ENCODE assay signal across 16 cellular contexts in the genomic region with DNA sequence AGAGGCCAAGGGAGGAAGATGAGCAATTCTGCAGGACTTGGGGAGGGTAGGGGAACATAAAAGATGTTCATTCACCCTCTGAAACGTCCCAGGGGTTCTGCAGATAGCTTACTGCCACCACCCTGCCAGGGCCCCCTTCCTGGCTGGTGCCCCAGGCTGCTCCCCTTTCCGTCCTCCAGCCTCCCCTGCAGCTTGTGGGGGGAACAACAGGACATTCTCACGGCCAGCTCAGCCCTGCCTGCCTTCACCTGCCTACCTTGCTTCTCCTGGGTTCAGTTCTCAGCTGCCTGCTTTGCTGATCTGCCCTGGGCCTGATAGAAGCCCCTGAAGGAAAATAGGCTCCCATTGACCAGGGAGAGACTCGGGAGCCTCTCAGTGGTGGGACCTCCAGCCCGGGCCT.
DNase-seq lines count a peak whose midpoint lies in the region; ATAC-seq and TF ChIP-seq lines count a peak whose summit lies in the region.
"Had no signal": no experiment of that assay in that cellular context is flagged by ENCODE, and none has a peak within 500 bp of the region (broad histone marks: within the 10 kb centered on the region; RNA-seq: fewer than 3 reads in every experiment).

No MANE protein-coding gene starts in this region.

- H3K4me3 ChIP-seq in H7 (ENCODE audit: insufficient read depth, low read depth, low read length) (no peak overlapping the region), WERI-Rb-1 (ENCODE audit: low read depth, low read length) (no peak overlapping the region), left lung (no peak overlapping the region)
- H3K4me3 ChIP-seq: BLaER1, MG63, Peyer's patch had no signal

- ATAC-seq in left lung = no peak

- H3K9me3 ChIP-seq in WERI-Rb-1 (ENCODE audit: severe bottlenecking) (no peaks in the 10 kb centered on the region), left lung (no peaks in the 10 kb centered on the region)
- H3K9me3 ChIP-seq: BLaER1, MG63, Peyer's patch had no signal

- H3K36me3 ChIP-seq in H7 (replicated peaks; ENCODE audit: control insufficient read depth, insufficient read depth, low read length) (no peaks in the 10 kb centered on the region), WERI-Rb-1 (no peaks in the 10 kb centered on the region), left lung (no peaks in the 10 kb centered on the region)
- H3K36me3 ChIP-seq: BLaER1, MG63, Peyer's patch had no signal

- intact Hi-C loops in left lung (cut with DNase I) = no loop called here

- TF ChIP-seq CTCF in GM12872 (IDR thresholded peaks at IDR 0.05; ENCODE audit: insufficient read depth, low read depth, low read length) = 0 out of 3 replicates have a peak, but pooled peaks have one; percentile 10
- peak; percentile 25; the same call in 1 of the 2 replicates for TF ChIP-seq CTCF in WERI-Rb-1 (IDR thresholded peaks at IDR 0.05; ENCODE audit: low read depth, low read length)
- no peak for TF ChIP-seq CTCF in left lung (IDR thresholded peaks at IDR 0.05)

- H3K27ac ChIP-seq in WERI-Rb-1 (no peak overlapping the region), left lung (no peak overlapping the region)
- H3K27ac ChIP-seq: BLaER1, Peyer's patch had no signal

- no peaks in the 10 kb centered on the region for H3K27me3 ChIP-seq in H7 (ENCODE audit: control insufficient read depth, insufficient read depth, low read length)
- H3K27me3 ChIP-seq in WERI-Rb-1 (ENCODE audit: insufficient read depth, low read depth, severe bottlenecking) = no peaks in the 10 kb centered on the region
- peaks cover 0 to 8% of the 10 kb centered on the region in 2 donors for H3K27me3 ChIP-seq in left lung
- H3K27me3 ChIP-seq: BLaER1, MG63, Peyer's patch had no signal

- DNase-seq in H7 = peak; percentile 75
- DNase-seq in WERI-Rb-1 = no peak
- peak; percentile 35 for DNase-seq in iPS-NIHi7 (ENCODE audit: extremely low spot score)
- DNase-seq in left lung = no peak
- DNase-seq in DMS79 (lab: John Stamatoyannopoulos, UW) = no peak
- no peak for DNase-seq in SW 1271 (lab: John Stamatoyannopoulos, UW)
- DNase-seq: Calu3, MG63, NCI-H1092, NCI-H146, NCI-H2029 treated with DMSO at 0.1 percent for 48 hours, NCI-H2171, NCI-H526, Peyer's patch had no signal

- H3K4me1 ChIP-seq in left lung = no peaks in the 10 kb centered on the region
- H3K4me1 ChIP-seq: Peyer's patch had no signal

Comparison
In these comparisons a context has a peak if more than half of its experiments do, and no peak if none do; other contexts are left out.
1. CTCF ChIP-seq: peak in GM12872 (single experiment) and WERI-Rb-1 (single experiment); none in left lung (0 of 2).
2. DNase-seq: peak in H7 (single experiment) and iPS-NIHi7 (single experiment); none in WERI-Rb-1 (single experiment), left lung (0 of 2), DMS79 (single experiment) and SW 1271 (0 of 2).